ENCODE assay signal across 37 cellular contexts in genomic region chr4:5881340-5881739, GRCh38. TPM values are rescaled to one million over a fixed set of nuclear protein-coding genes. Genes with fewer than 3 reads are reported as not detected.
A peak's percentile ranks its signal among the peaks of the same experiment; 100 is the strongest.
DNase-seq lines count a peak whose midpoint lies in the region; ATAC-seq, FAIRE-seq and TF ChIP-seq lines count a peak whose summit lies in the region.
"Had no signal": no experiment of that assay in that cellular context is flagged by ENCODE, and none has a peak within 500 bp of the region (broad histone marks: within the 10 kb centered on the region; RNA-seq: fewer than 3 reads in every experiment).

No MANE protein-coding gene starts in this region.

- TF ChIP-seq RAD21 in H1 (IDR thresholded peaks at IDR 0.05 in 1 of 2, conservative IDR thresholded peaks at IDR 0.05 in 1 of 2; ENCODE audit: low read depth in 2 of 2, low read length in 2 of 2) = no peak; a peak in 1 of 4 replicates

- peaks cover 0 to 7% (median 0%) of the 10 kb centered on the region in 3 donors for H3K36me3 Mint-ChIP-seq in naive thymus-derived CD8-positive, alpha-beta T cell
- H3K36me3 Mint-ChIP-seq: CD8-positive, alpha-beta T cell; mesothelial cell of epicardium had no signal

- peaks cover 65 to 75% of the 10 kb centered on the region in 2 experiments for H4K20me1 ChIP-seq in H1 (replicated peaks in 1 of 2; ENCODE audit: control insufficient read depth in 1 of 2, insufficient read depth in 2 of 2, low read length in 2 of 2)

- H3K56ac ChIP-seq in H1 (replicated peaks; ENCODE audit: insufficient read length, low read depth, low read length) = no peak overlapping the region

- H2BK15ac ChIP-seq in H1 (ENCODE audit: low read length) = no peak overlapping the region

- WGBS in H1 (ENCODE audit: extremely low coverage in 1 of 2, insufficient coverage in 1 of 2, insufficient read length in 1 of 2, insufficient replicate concordance in 2 of 2, low coverage in 1 of 2, low lambda C conversion rate in 2 of 2, missing lambda C conversion rate in 1 of 2), 2 experiments = 72% methylated on average over 4 of the region's 4 CpGs; no CpG with 5 or more reads in 1 of the 2 experiments

- H3K14ac ChIP-seq in H1 (ENCODE audit: insufficient read length) = no peak overlapping the region

- peaks cover 42% of the 10 kb centered on the region for H3K79me1 ChIP-seq in H1 (ENCODE audit: low read depth, low read length)

- H3K9ac ChIP-seq in H1 (replicated peaks in 1 of 4; ENCODE audit: extremely low read depth in 1 of 4, low read depth in 3 of 4, low read length in 3 of 4) = no peak overlapping the region

- no peak for TF ChIP-seq EP300 in H1 (IDR thresholded peaks at IDR 0.05; ENCODE audit: borderline replicate concordance in 1 of 2, low read depth in 2 of 2, low read length in 2 of 2)

- peaks cover 0 to 16% (median under 1%) of the 10 kb centered on the region in 4 donors for H3K4me1 Mint-ChIP-seq in naive thymus-derived CD8-positive, alpha-beta T cell
- H3K4me1 Mint-ChIP-seq: mesothelial cell of epicardium had no signal

- H3K4me3 ChIP-seq in H1 (ENCODE audit: extremely low read depth in 1 of 4, insufficient read depth in 2 of 4, low read depth in 3 of 4, low read length in 4 of 4) = no peak overlapping the region
- H3K4me3 ChIP-seq: left ventricle myocardium inferior, Peyer's patch, prostate gland, sigmoid colon, tibial artery, vagina had no signal

- H2BK20ac ChIP-seq in H1 (ENCODE audit: low read length) = no peak overlapping the region

- H3K4me2 ChIP-seq in H1 (ENCODE audit: insufficient read depth in 1 of 2, low read depth in 2 of 2, low read length in 2 of 2) = no peak overlapping the region

- no peak overlapping the region for H3K18ac ChIP-seq in H1 (ENCODE audit: extremely low read depth, low read length)

- H2AK5ac ChIP-seq in H1 (ENCODE audit: low read depth, low read length) = no peak overlapping the region

- H2AFZ ChIP-seq in H1 (ENCODE audit: low read length) = no peak overlapping the region

- peaks cover 18 to 58% (median 37%) of the 10 kb centered on the region in 5 donors for H3K27me3 Mint-ChIP-seq in naive thymus-derived CD8-positive, alpha-beta T cell

- H3K79me2 ChIP-seq in H1 (ENCODE audit: control insufficient read depth in 1 of 2, insufficient read depth in 2 of 2, low read length in 2 of 2) = peaks cover 12 to 96% of the 10 kb centered on the region in 2 experiments

- H3K27ac Mint-ChIP-seq in naive thymus-derived CD8-positive, alpha-beta T cell = no peak overlapping the region
- H3K27ac Mint-ChIP-seq: activated T-helper 2 cell treated with anti-CD3 and anti-CD28 coated beads, Interferon-gamma antibody, Interleukin-2, Interleukin-4, amounts not matched to agents 10 μg/mL and 5 μg/mL and 100 μg/mL, durations not matched to agents 14 hours and 24 hours and 36 hours; B cell; CD8-positive, alpha-beta T cell; HFFc6; mesothelial cell of epicardium; naive B cell had no signal

- H3K4me3 Mint-ChIP-seq in naive thymus-derived CD8-positive, alpha-beta T cell = no peak overlapping the region
- H3K4me3 Mint-ChIP-seq: B cell; CD8-positive, alpha-beta T cell; HFFc6; mesothelial cell of epicardium; naive B cell had no signal

- POLR2A ChIA-PET in H1 (lab: Charles Lee; ENCODE audit: partially characterized antibody) = interaction anchor here (0.6 to 2.3 kb wide), 5 partner anchors 8 to 175 kb away, joined by 3 to 9 read pairs (median 3); no protein-coding TSS in a partner anchor
- POLR2A ChIA-PET in naive thymus-derived CD8-positive, alpha-beta T cell (lab: Charles Lee) = no interaction called here

- H3K9me3 ChIP-seq in H1 (ENCODE audit: insufficient read depth in 2 of 2, low read depth in 1 of 2, low read length in 1 of 2) = no peaks in the 10 kb centered on the region
- H3K9me3 ChIP-seq: left ventricle myocardium inferior, Peyer's patch, prostate gland, sigmoid colon, tibial artery, vagina had no signal

- H2BK5ac ChIP-seq in H1 (ENCODE audit: low read depth, low read length) = no peak overlapping the region

- no peak overlapping the region for H3K4ac ChIP-seq in H1 (replicated peaks; ENCODE audit: insufficient read length, low read depth, low read length)

- ATAC-seq in naive thymus-derived CD8-positive, alpha-beta T cell = no peak
- no peak for ATAC-seq in GM21576 (IDR thresholded peaks at IDR 0.05; ENCODE audit: unreplicated experiment)
- ATAC-seq: CD8-positive, alpha-beta T cell had no signal

- H2BK12ac ChIP-seq in H1 (ENCODE audit: low read depth, low read length) = no peak overlapping the region

- peaks cover 3% of the 10 kb centered on the region; the same call in 1 of the 2 replicates for H3K23me2 ChIP-seq in H1 (ENCODE audit: low read depth, low read length)

- H4K8ac ChIP-seq in H1 (ENCODE audit: extremely low read depth, insufficient read depth, low read length) = no peak overlapping the region

- H2BK120ac ChIP-seq in H1 (replicated peaks; ENCODE audit: low read depth, low read length) = no peak overlapping the region

- peaks cover 0 to 23% (median 0%) of the 10 kb centered on the region in 9 donors for H3K9me3 Mint-ChIP-seq in naive thymus-derived CD8-positive, alpha-beta T cell
- H3K9me3 Mint-ChIP-seq: activated T-helper 2 cell treated with anti-CD3 and anti-CD28 coated beads, Interferon-gamma antibody, Interleukin-2, Interleukin-4, amounts not matched to agents 10 μg/mL and 5 μg/mL and 100 μg/mL, durations not matched to agents 14 hours and 24 hours and 36 hours; mesothelial cell of epicardium had no signal

- DNase-seq in ELF-1 (ENCODE audit: low read depth, low spot score) = peak; percentile 16
- peak; percentile 22 to 28 for DNase-seq in Kasumi-1 (lab: John Stamatoyannopoulos, UW)
- no peak for DNase-seq in H1 (ENCODE audit: low read depth in 1 of 2, low spot score in 2 of 2)
- DNase-seq in myocyte (ENCODE audit: low read depth) = peak; percentile 35
- no peak for DNase-seq in GM10266 (ENCODE audit: extremely low spot score)
- no peak for DNase-seq in naive thymus-derived CD8-positive, alpha-beta T cell
- DNase-seq in NCI-H526 (lab: John Stamatoyannopoulos, UW) = no peak
- DNase-seq: ACHN; activated CD4-positive, alpha-beta T cell treated with anti-CD3 and anti-CD28 coated beads for 48 hours; activated CD8-positive, alpha-beta memory T cell treated with anti-CD3 and anti-CD28 coated beads for 24 hours; activated naive CD4-positive, alpha-beta T cell treated with anti-CD3 and anti-CD28 coated beads, Interleukin-2, amount 50 U/mL, for 16 hours; activated T-cell treated with anti-CD3 and anti-CD28 coated beads for 4 hours; brain microvascular endothelial cell; CD8-positive, alpha-beta T cell; HFFc6; hypothalamus; left ventricle myocardium inferior; naive B cell; NCI-H1105 treated with DMSO at 0.1 percent for 48 hours; NCI-H2029 treated with DMSO at 0.1 percent for 48 hours; NCI-H524; occipital lobe; Peyer's patch; SHP77 treated with DMSO at 0.1 percent for 48 hours; sigmoid colon; stimulated activated CD4-positive, alpha-beta T cell treated with anti-CD3 and anti-CD28 coated beads, Interleukin-4, amount 100 ng/mL, for 24 hours; T1000; tibial artery; WERI-Rb-1 had no signal

- H3K36me3 ChIP-seq in H1 (ENCODE audit: control insufficient read depth in 2 of 4, insufficient read depth in 4 of 4, low read length in 3 of 4) = no peaks in the 10 kb centered on the region
- H3K36me3 ChIP-seq: brain microvascular endothelial cell, left ventricle myocardium inferior, Peyer's patch, prostate gland, sigmoid colon, tibial artery, vagina had no signal

- no peak overlapping the region for H3K23ac ChIP-seq in H1 (ENCODE audit: insufficient read length)

- no peak for TF ChIP-seq POLR2A in H1 (IDR thresholded peaks at IDR 0.05; ENCODE audit: control extremely low read depth in 1 of 2, low read depth in 2 of 2, low read length in 2 of 2)

- no peak overlapping the region for H3K27ac ChIP-seq in H1 (ENCODE audit: low read depth, low read length)
- H3K27ac ChIP-seq: brain microvascular endothelial cell, left ventricle myocardium inferior, Peyer's patch, prostate gland, sigmoid colon, tibial artery, vagina, WERI-Rb-1 had no signal

- CTCF ChIA-PET in H1 (lab: Charles Lee; ENCODE audit: partially characterized antibody) = interaction anchor here (0.7 to 3.5 kb wide), 11 partner anchors 11 to 138 kb away, joined by 3 to 21 read pairs (median 3); partner anchors contain the start of gene CRMP1

- no peaks in the 10 kb centered on the region for H3K27me3 ChIP-seq in H1 (replicated peaks in 1 of 4; ENCODE audit: control insufficient read depth in 3 of 4, extremely low read depth in 1 of 4, insufficient read depth in 3 of 4, low read length in 3 of 4)
- H3K27me3 ChIP-seq: Peyer's patch, vagina had no signal

- TF ChIP-seq CTCF in H1 (IDR thresholded peaks at IDR 0.05; ENCODE audit: control extremely low read depth in 1 of 3, insufficient read depth in 1 of 3, low read depth in 1 of 3, low read length in 3 of 3) = no peak
- no peak for TF ChIP-seq CTCF in GM10266 (IDR thresholded peaks at IDR 0.05; ENCODE audit: control insufficient read depth, insufficient read depth, low read depth, missing control alignments)

- no peak overlapping the region for H4K91ac ChIP-seq in H1 (replicated peaks; ENCODE audit: insufficient read length, low read length)

- H3K4me1 ChIP-seq in H1 (replicated peaks in 1 of 4; ENCODE audit: control insufficient read depth in 3 of 4, insufficient read depth in 4 of 4, low read length in 3 of 4) = peaks cover 0 to 10% (median 8%) of the 10 kb centered on the region in 4 experiments; a peak in 5 of 7 replicates
- H3K4me1 ChIP-seq: left ventricle myocardium inferior, Peyer's patch, prostate gland, sigmoid colon, tibial artery, vagina had no signal

- no peak overlapping the region for H4K5ac ChIP-seq in H1 (ENCODE audit: insufficient read length, low read depth, low read length)

- FAIRE-seq in H1 (lab: Jason Lieb, UNC) = peak; percentile 88
- FAIRE-seq: islet of Langerhans had no signal

TF ChIP-seq in H1, 55 proteins besides CTCF, POLR2A, EP300 and RAD21:
- TF ChIP-seq EZH2 (IDR thresholded peaks at IDR 0.05; ENCODE audit: low read depth, low read length, severe bottlenecking) = no peak
- peak in 1 of 2 experiments; percentile 83; a peak in 1 of 4 replicates for TF ChIP-seq SIN3A (conservative IDR thresholded peaks at IDR 0.05 in 1 of 2, IDR thresholded peaks at IDR 0.05 in 1 of 2; ENCODE audit: low read depth in 1 of 2, low read length in 2 of 2)

RNA-seq across cellular contexts. Expression of gene CRMP1, which starts 11.5 kb away (rescaled TPM):
- 117 and 120 TPM in 2 replicates for total RNA-seq in H1 (2021; fragmentation: NEBNext Ultra II Directional; extraction: Animal tissue kit (Norgen Biotek cat#: 25700))
- polyA plus RNA-seq in H1 (2011; rRNA removed) = 131 and 137 TPM in 2 replicates
- 121 TPM for polyA plus RNA-seq in H1 (2011; cell fraction: cytosol; rRNA removed)
- polyA plus RNA-seq in H1 (2011; cell fraction: nucleus; rRNA removed) = 117 TPM
- 104 to 147 TPM (median 135 TPM) in 4 replicates for polyA plus RNA-seq in H1 (2012, experiment 1 of 2)
- 125 TPM for polyA plus RNA-seq in H1 (2012, experiment 2 of 2)
- polyA plus RNA-seq in H1 (2013, experiment 1 of 2) = 92.2 TPM
- 91.3 TPM for polyA plus RNA-seq in H1 (2013, experiment 2 of 2)
- 101 and 107 TPM in 2 replicates for polyA minus RNA-seq in H1 (2011; rRNA and poly(A)+ RNA removed)
- 75.3 TPM for polyA minus RNA-seq in H1 (2011; cell fraction: cytosol; rRNA and poly(A)+ RNA removed)
- 50.6 TPM for polyA minus RNA-seq in H1 (2011; cell fraction: nucleus; rRNA and poly(A)+ RNA removed)
- total RNA-seq in myocyte = 23.2 and 23.6 TPM in 2 replicates
- polyA plus RNA-seq in myocyte (2012) = 57.6 TPM
- total RNA-seq in naive thymus-derived CD8-positive, alpha-beta T cell = not detected
- polyA plus RNA-seq in naive thymus-derived CD8-positive, alpha-beta T cell = not detected
- total RNA-seq: B cell; CD8-positive, alpha-beta T cell; HFFc6; MCF 10A had no signal

Comparison
In these comparisons a context has a peak if more than half of its experiments do, and no peak if none do; other contexts are left out.
1. DNase-seq: peak in ELF-1 (single experiment), Kasumi-1 (2 of 2) and myocyte (single experiment); none in H1 (0 of 2), GM10266 (single experiment), naive thymus-derived CD8-positive, alpha-beta T cell (0 of 10) and NCI-H526 (0 of 2).
2. RNA of gene CRMP1, which starts 11.5 kb away (total RNA-seq): 117 to 120 TPM in H1 and 23.2 to 23.6 TPM in myocyte; not detected in naive thymus-derived CD8-positive, alpha-beta T cell; every median in the first group is over 10 times any median in the second.